ENCODE assay signal across 12 cellular contexts in the genomic region with DNA sequence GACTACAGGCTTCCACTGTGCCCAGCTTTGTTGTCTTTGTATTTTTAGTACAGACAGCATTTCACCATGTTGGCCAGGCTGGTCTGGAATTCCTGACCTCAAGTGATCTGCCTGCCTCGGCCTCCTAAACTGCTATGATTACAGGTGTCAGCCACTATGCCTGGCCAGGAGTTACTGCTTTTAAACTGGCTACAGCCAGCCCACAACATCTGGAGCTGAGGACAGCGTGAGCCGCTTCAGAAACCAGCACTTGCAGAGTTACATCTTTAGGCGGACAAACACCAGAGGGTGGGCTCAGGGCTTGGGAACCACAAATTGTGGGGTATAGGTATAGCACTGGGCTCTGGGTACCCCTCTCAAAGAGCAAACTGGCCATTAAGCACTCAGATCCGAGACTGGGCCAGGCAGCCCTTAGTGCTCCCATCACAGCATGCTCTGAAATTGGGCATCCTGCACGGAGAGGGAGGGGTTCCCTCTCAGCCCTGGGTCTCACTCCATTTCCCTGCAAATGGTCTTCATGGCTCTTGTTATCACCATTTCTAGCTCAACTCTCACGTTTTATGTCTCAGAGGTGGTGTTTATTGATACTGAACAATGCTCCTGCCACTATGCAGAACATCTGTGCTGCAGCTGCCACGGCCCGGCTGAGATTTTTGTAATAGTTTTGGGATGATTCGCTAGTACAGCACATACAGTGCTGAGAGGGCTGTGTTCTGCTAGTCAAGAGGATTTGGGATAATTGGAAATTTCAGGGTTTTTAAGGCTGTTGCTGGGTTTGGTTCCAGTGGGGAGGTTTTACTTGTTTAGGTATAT.
DNase-seq lines count a peak whose midpoint lies in the region; ATAC-seq, FAIRE-seq and TF ChIP-seq lines count a peak whose summit lies in the region.
"Had no signal": no experiment of that assay in that cellular context is flagged by ENCODE, and none has a peak within 500 bp of the region (broad histone marks: within the 10 kb centered on the region; RNA-seq: fewer than 3 reads in every experiment).

No MANE protein-coding gene starts in this region.

- H2AFZ ChIP-seq in astrocyte (ENCODE audit: low read depth, low read length) = no peak overlapping the region

- peak in 5 of 8 donors; percentile 64 to 87 (median 81) for ATAC-seq in heart right ventricle
- no peak for ATAC-seq in naive thymus-derived CD4-positive, alpha-beta T cell
- ATAC-seq: WTC11 had no signal

- H3K9me3 ChIP-seq in astrocyte (ENCODE audit: insufficient read depth, low read depth, low read length) (peaks cover 5% of the 10 kb centered on the region), heart right ventricle (peaks cover 0 to 17% (median 6%) of the 10 kb centered on the region in 11 donors), skeletal muscle satellite cell (replicated peaks; ENCODE audit: low read length) (no peaks in the 10 kb centered on the region)
- H3K9me3 ChIP-seq in naive thymus-derived CD4-positive, alpha-beta T cell (ENCODE audit: control insufficient read depth in 2 of 3, low read length in 3 of 3) = peaks cover 0 to 7% (median 0%) of the 10 kb centered on the region in 3 experiments

- no peak for FAIRE-seq in astrocyte (lab: Jason Lieb, UNC)

- H3K27me3 Mint-ChIP-seq in astrocyte (ENCODE audit: low read depth, unreplicated experiment) = peaks cover 14% of the 10 kb centered on the region
- peaks cover 0 to 14% (median 0%) of the 10 kb centered on the region in 5 donors for H3K27me3 Mint-ChIP-seq in naive thymus-derived CD4-positive, alpha-beta T cell
- H3K27me3 Mint-ChIP-seq in activated T-helper 2 cell treated with anti-CD3 and anti-CD28 coated beads, Interferon-gamma antibody, Interleukin-2, Interleukin-4, amounts not matched to agents 10 μg/mL and 5 μg/mL and 100 μg/mL, durations not matched to agents 14 hours and 24 hours and 36 hours (ENCODE audit: low read depth) = peaks cover 11% of the 10 kb centered on the region

- POLR2A ChIA-PET in naive thymus-derived CD4-positive, alpha-beta T cell (lab: Charles Lee) = no interaction called here

- H3K4me3 Mint-ChIP-seq in astrocyte (ENCODE audit: unreplicated experiment) = no peak overlapping the region
- no peak overlapping the region for H3K4me3 Mint-ChIP-seq in naive thymus-derived CD4-positive, alpha-beta T cell
- H3K4me3 Mint-ChIP-seq in activated T-helper 2 cell treated with anti-CD3 and anti-CD28 coated beads, Interferon-gamma antibody, Interleukin-2, Interleukin-4, amounts not matched to agents 10 μg/mL and 5 μg/mL and 100 μg/mL, durations not matched to agents 14 hours and 24 hours and 36 hours (ENCODE audit: low read depth) = no peak overlapping the region
- H3K4me3 Mint-ChIP-seq: WTC11 had no signal

- peaks cover 11% of the 10 kb centered on the region for H3K9me3 Mint-ChIP-seq in astrocyte (ENCODE audit: unreplicated experiment)
- peaks cover 0 to 12% (median 6%) of the 10 kb centered on the region in 11 donors for H3K9me3 Mint-ChIP-seq in naive thymus-derived CD4-positive, alpha-beta T cell
- peaks cover 6% of the 10 kb centered on the region for H3K9me3 Mint-ChIP-seq in activated T-helper 2 cell treated with anti-CD3 and anti-CD28 coated beads, Interferon-gamma antibody, Interleukin-2, Interleukin-4, amounts not matched to agents 10 μg/mL and 5 μg/mL and 100 μg/mL, durations not matched to agents 14 hours and 24 hours and 36 hours

- peak overlapping the region; percentile 14 for H3K4me2 ChIP-seq in astrocyte (ENCODE audit: low read length)
- peak overlapping the region; percentile 55 for H3K4me2 ChIP-seq in skeletal muscle satellite cell (ENCODE audit: low read length)

- no peak for TF ChIP-seq CTCF in astrocyte (IDR thresholded peaks at IDR 0.05; ENCODE audit: insufficient read depth, low read depth, low read length)
- no peak for TF ChIP-seq CTCF in heart right ventricle (IDR thresholded peaks at IDR 0.05)

- H3K36me3 ChIP-seq in astrocyte (ENCODE audit: insufficient read depth, low read length) (no peaks in the 10 kb centered on the region), heart right ventricle (no peaks in the 10 kb centered on the region), skeletal muscle satellite cell (ENCODE audit: insufficient read depth, low read length) (no peaks in the 10 kb centered on the region)
- no peaks in the 10 kb centered on the region for H3K36me3 ChIP-seq in naive thymus-derived CD4-positive, alpha-beta T cell (ENCODE audit: control insufficient read depth in 2 of 3, insufficient read depth in 3 of 3, low read length in 3 of 3)

- no peaks in the 10 kb centered on the region for H3K36me3 Mint-ChIP-seq in astrocyte (ENCODE audit: low read depth, unreplicated experiment)
- H3K36me3 Mint-ChIP-seq in naive thymus-derived CD4-positive, alpha-beta T cell = peaks cover 0 to 4% (median 0%) of the 10 kb centered on the region in 5 donors
- H3K36me3 Mint-ChIP-seq in activated T-helper 2 cell treated with anti-CD3 and anti-CD28 coated beads, Interferon-gamma antibody, Interleukin-2, Interleukin-4, amounts not matched to agents 10 μg/mL and 5 μg/mL and 100 μg/mL, durations not matched to agents 14 hours and 24 hours and 36 hours (ENCODE audit: low read depth) = no peaks in the 10 kb centered on the region

- 63 to 77% methylated on average over 10 of the region's 10 CpGs for WGBS in heart right ventricle, 2 donors

- CTCF ChIA-PET in naive thymus-derived CD4-positive, alpha-beta T cell (lab: Charles Lee) = interaction anchor here (0.8 kb wide), 1 partner anchor 255 kb away, joined by 3 read pairs; no protein-coding TSS in a partner anchor

- intact Hi-C loops in heart right ventricle (cut with DNase I) = loop anchor here in 1 of 10 donors (10.0 kb wide), 2 partner anchors 549 to 999 kb away; no protein-coding TSS in a partner anchor
- intact Hi-C loops in naive thymus-derived CD4-positive, alpha-beta T cell (cut with micrococcal nuclease) = no loop called here
- intact Hi-C loops in activated T-helper 2 cell treated with anti-CD3 and anti-CD28 coated beads, Interferon-gamma antibody, Interleukin-2, Interleukin-4, amounts not matched to agents 10 μg/mL and 5 μg/mL and 100 μg/mL, durations not matched to agents 14 hours and 24 hours and 36 hours (cut with micrococcal nuclease) = no loop called here

- H4K20me1 ChIP-seq in astrocyte (ENCODE audit: insufficient read depth, low read length) = no peaks in the 10 kb centered on the region

- H3K27ac ChIP-seq in astrocyte (ENCODE audit: low read depth, low read length) = peak overlapping the region; percentile 22
- peak overlapping the region in 4 of 10 donors; percentile 25 to 84 (median 56) for H3K27ac ChIP-seq in heart right ventricle
- H3K27ac ChIP-seq in naive thymus-derived CD4-positive, alpha-beta T cell (ENCODE audit: low read depth, low read length) = no peak overlapping the region

- DNase-seq in HCEC 1CT (peak; percentile 96), astrocyte (ENCODE audit: low read depth) (peak; percentile 82), heart right ventricle (no peak), NCI-H748 (lab: John Stamatoyannopoulos, UW; ENCODE audit: unreplicated experiment) (no peak), amniotic stem cell (lab: John Stamatoyannopoulos, UW) (no peak)
- no peak for DNase-seq in naive thymus-derived CD4-positive, alpha-beta T cell
- DNase-seq in activated T-helper 2 cell treated with anti-CD3 and anti-CD28 coated beads, Interferon-gamma antibody, Interleukin-2, Interleukin-4, amounts not matched to agents 10 μg/mL and 5 μg/mL and 100 μg/mL, durations not matched to agents 14 hours and 24 hours and 36 hours (ENCODE audit: low spot score) = no peak
- DNase-seq: NCI-H2029, NCI-H774, substantia nigra had no signal

- no peak overlapping the region for H3K9ac ChIP-seq in astrocyte (ENCODE audit: low read length)
- peak overlapping the region; percentile 36 for H3K9ac ChIP-seq in skeletal muscle satellite cell (ENCODE audit: low read depth, low read length)

- H3K27ac Mint-ChIP-seq in astrocyte (ENCODE audit: unreplicated experiment) = peak overlapping the region; percentile 54
- H3K27ac Mint-ChIP-seq in naive thymus-derived CD4-positive, alpha-beta T cell = no peak overlapping the region
- no peak overlapping the region for H3K27ac Mint-ChIP-seq in activated T-helper 2 cell treated with anti-CD3 and anti-CD28 coated beads, Interferon-gamma antibody, Interleukin-2, Interleukin-4, amounts not matched to agents 10 μg/mL and 5 μg/mL and 100 μg/mL, durations not matched to agents 14 hours and 24 hours and 36 hours
- H3K27ac Mint-ChIP-seq: WTC11 had no signal

- H3K4me1 ChIP-seq in astrocyte (ENCODE audit: insufficient read depth, low read length) = peaks cover 13% of the 10 kb centered on the region
- peaks cover 0 to 6% (median 0%) of the 10 kb centered on the region in 9 donors for H3K4me1 ChIP-seq in heart right ventricle
- peaks cover 30% of the 10 kb centered on the region for H3K4me1 ChIP-seq in skeletal muscle satellite cell (ENCODE audit: control insufficient read depth, insufficient read depth, low read length)
- no peaks in the 10 kb centered on the region for H3K4me1 ChIP-seq in naive thymus-derived CD4-positive, alpha-beta T cell (ENCODE audit: control insufficient read depth in 2 of 2, insufficient read depth in 2 of 2, low read length in 2 of 2)

- no peak overlapping the region for H3K4me3 ChIP-seq in astrocyte (ENCODE audit: insufficient read depth, low read depth, low read length)
- H3K4me3 ChIP-seq in heart right ventricle = no peak overlapping the region
- peak overlapping the region; percentile 29 for H3K4me3 ChIP-seq in skeletal muscle satellite cell (ENCODE audit: low read length)
- H3K4me3 ChIP-seq in naive thymus-derived CD4-positive, alpha-beta T cell (ENCODE audit: low read length) = no peak overlapping the region

- H3K79me2 ChIP-seq in astrocyte (ENCODE audit: insufficient read depth, low read length) = no peaks in the 10 kb centered on the region

- H3K4me1 Mint-ChIP-seq in astrocyte (ENCODE audit: low read depth, unreplicated experiment) = peaks cover 5% of the 10 kb centered on the region
- no peaks in the 10 kb centered on the region for H3K4me1 Mint-ChIP-seq in naive thymus-derived CD4-positive, alpha-beta T cell
- H3K4me1 Mint-ChIP-seq in activated T-helper 2 cell treated with anti-CD3 and anti-CD28 coated beads, Interferon-gamma antibody, Interleukin-2, Interleukin-4, amounts not matched to agents 10 μg/mL and 5 μg/mL and 100 μg/mL, durations not matched to agents 14 hours and 24 hours and 36 hours (ENCODE audit: low read depth) = no peaks in the 10 kb centered on the region
- H3K4me1 Mint-ChIP-seq: WTC11 had no signal

- H3K27me3 ChIP-seq in astrocyte (ENCODE audit: insufficient read depth, low read length) (no peaks in the 10 kb centered on the region), heart right ventricle (peaks cover 0 to 4% (median 0%) of the 10 kb centered on the region in 7 donors), skeletal muscle satellite cell (ENCODE audit: control insufficient read depth, insufficient read depth, low read length) (no peaks in the 10 kb centered on the region)
- no peaks in the 10 kb centered on the region for H3K27me3 ChIP-seq in naive thymus-derived CD4-positive, alpha-beta T cell (ENCODE audit: control insufficient read depth in 2 of 2, insufficient read depth in 2 of 2, low read length in 2 of 2)

Comparison
In these comparisons a context has a peak if more than half of its experiments do, and no peak if none do; other contexts are left out.
1. DNase-seq: peak in HCEC 1CT (single experiment) and astrocyte (single experiment); none in heart right ventricle (0 of 2), NCI-H748 (single experiment), naive thymus-derived CD4-positive, alpha-beta T cell (0 of 9), amniotic stem cell (single experiment) and activated T-helper 2 cell treated with anti-CD3 and anti-CD28 coated beads, Interferon-gamma antibody, Interleukin-2, Interleukin-4, amounts not matched to agents 10 μg/mL and 5 μg/mL and 100 μg/mL, durations not matched to agents 14 hours and 24 hours and 36 hours (single experiment).